8 cellular contexts compared by ENCODE assay signal in genomic region chr12:120247621-120248030, GRCh38. TPM values are rescaled to one million over a fixed set of nuclear protein-coding genes. Genes with fewer than 3 reads are reported as not detected.
DNase-seq lines count a peak whose midpoint lies in the region; ATAC-seq and TF ChIP-seq lines count a peak whose summit lies in the region.

No MANE protein-coding gene starts in this region.

- H4K20me1 ChIP-seq in hepatocyte (ENCODE audit: insufficient read depth, poor library complexity, severe bottlenecking) = peaks cover 69% of the 10 kb centered on the region

- H3K27ac Mint-ChIP-seq in activated CD4-positive, alpha-beta T cell treated with anti-CD3 and anti-CD28 coated beads, Interleukin-2, amount 10 ng/mL, durations not matched to agents 24 days and 14 days = peak overlapping the region; percentile 28
- no peak overlapping the region for H3K27ac Mint-ChIP-seq in activated T-helper 17 cell treated with anti-CD3 and anti-CD28 coated beads, Interleukin-2, amount 50 U/mL, for 72 hours

- 67% methylated on average over 6 of the region's 6 CpGs for WGBS in hepatocyte (ENCODE audit: low lambda C conversion rate, missing lambda C conversion rate)

- no peaks in the 10 kb centered on the region for H3K9me2 ChIP-seq in hepatocyte (replicated peaks; ENCODE audit: insufficient read depth)

- H3K27me3 ChIP-seq in hepatocyte = no peaks in the 10 kb centered on the region
- no peaks in the 10 kb centered on the region for H3K27me3 ChIP-seq in stomach smooth muscle (ENCODE audit: control insufficient read depth in 1 of 2, insufficient read depth in 2 of 2, low read length in 2 of 2)

- H3K4me3 ChIP-seq in hepatocyte = no peak overlapping the region
- peak overlapping the region in 1 of 2 donors; percentile 17 for H3K4me3 ChIP-seq in stomach smooth muscle (ENCODE audit: low read length in 2 of 2)

- no peaks in the 10 kb centered on the region for H3K27me3 Mint-ChIP-seq in activated CD4-positive, alpha-beta T cell treated with anti-CD3 and anti-CD28 coated beads, Interleukin-2, amount 10 ng/mL, durations not matched to agents 24 days and 14 days
- no peaks in the 10 kb centered on the region for H3K27me3 Mint-ChIP-seq in activated T-helper 17 cell treated with anti-CD3 and anti-CD28 coated beads, Interleukin-2, amount 50 U/mL, for 72 hours

- peak overlapping the region; percentile 20 for H3K4me3 Mint-ChIP-seq in activated CD4-positive, alpha-beta T cell treated with anti-CD3 and anti-CD28 coated beads, Interleukin-2, amount 10 ng/mL, durations not matched to agents 24 days and 14 days
- H3K4me3 Mint-ChIP-seq in activated T-helper 17 cell treated with anti-CD3 and anti-CD28 coated beads, Interleukin-2, amount 50 U/mL, for 72 hours = peak overlapping the region; percentile 81

- H3K4me1 Mint-ChIP-seq in activated CD4-positive, alpha-beta T cell treated with anti-CD3 and anti-CD28 coated beads, Interleukin-2, amount 10 ng/mL, durations not matched to agents 24 days and 14 days = peaks cover 62% of the 10 kb centered on the region
- H3K4me1 Mint-ChIP-seq in activated T-helper 17 cell treated with anti-CD3 and anti-CD28 coated beads, Interleukin-2, amount 50 U/mL, for 72 hours = peaks cover 54% of the 10 kb centered on the region

- H3K4me2 ChIP-seq in hepatocyte = peak overlapping the region; percentile 19

- H3K79me2 ChIP-seq in hepatocyte = peaks cover 95% of the 10 kb centered on the region

- H3K9ac ChIP-seq in stomach smooth muscle (ENCODE audit: low read length in 2 of 2) = peak overlapping the region in 1 of 2 donors; percentile 41

- no peak overlapping the region for H2AFZ ChIP-seq in hepatocyte

- no peaks in the 10 kb centered on the region for H3K9me3 Mint-ChIP-seq in activated CD4-positive, alpha-beta T cell treated with anti-CD3 and anti-CD28 coated beads, Interleukin-2, amount 10 ng/mL, durations not matched to agents 24 days and 14 days
- H3K9me3 Mint-ChIP-seq in activated T-helper 17 cell treated with anti-CD3 and anti-CD28 coated beads, Interleukin-2, amount 50 U/mL, for 72 hours = no peaks in the 10 kb centered on the region

- H3K36me3 Mint-ChIP-seq in activated CD4-positive, alpha-beta T cell treated with anti-CD3 and anti-CD28 coated beads, Interleukin-2, amount 10 ng/mL, durations not matched to agents 24 days and 14 days (ENCODE audit: low read depth) = peaks cover 35% of the 10 kb centered on the region
- peaks cover 22% of the 10 kb centered on the region for H3K36me3 Mint-ChIP-seq in activated T-helper 17 cell treated with anti-CD3 and anti-CD28 coated beads, Interleukin-2, amount 50 U/mL, for 72 hours (ENCODE audit: low read depth)

- no peak for ATAC-seq in activated T-helper 17 cell treated with anti-CD3 and anti-CD28 coated beads, Interleukin-2, amount 50 U/mL, for 72 hours (replicated peaks)
- no peak for ATAC-seq in GM18519 (IDR thresholded peaks at IDR 0.05; ENCODE audit: low FRiP score, unreplicated experiment)

- H3K4me1 ChIP-seq in hepatocyte (ENCODE audit: insufficient read depth) (peaks cover 47% of the 10 kb centered on the region), stomach smooth muscle (ENCODE audit: control insufficient read depth, insufficient read depth, low read length) (peaks cover 42% of the 10 kb centered on the region)

- H3K27ac ChIP-seq in hepatocyte = peak overlapping the region; percentile 66
- H3K27ac ChIP-seq in stomach smooth muscle (ENCODE audit: low read length) = peak overlapping the region; percentile 46

- intact Hi-C loops in activated CD4-positive, alpha-beta T cell treated with anti-CD3 and anti-CD28 coated beads, Interleukin-2, amount 10 ng/mL, durations not matched to agents 24 days and 14 days (cut with micrococcal nuclease) = no loop called here

- no peaks in the 10 kb centered on the region for H3K36me3 ChIP-seq in hepatocyte (replicated peaks; ENCODE audit: insufficient read depth, low read depth)
- no peaks in the 10 kb centered on the region for H3K36me3 ChIP-seq in stomach smooth muscle (ENCODE audit: control insufficient read depth in 2 of 2, insufficient read depth in 2 of 2, low read length in 2 of 2)

- H3K9me3 ChIP-seq in hepatocyte (ENCODE audit: low read depth) (no peaks in the 10 kb centered on the region), stomach smooth muscle (ENCODE audit: control insufficient read depth in 2 of 2, low read length in 2 of 2) (no peaks in the 10 kb centered on the region)

- no peak for DNase-seq in activated CD4-positive, alpha-beta T cell treated with anti-CD3 and anti-CD28 coated beads, Interleukin-2, amount 10 ng/mL, durations not matched to agents 24 days and 14 days
- no peak for DNase-seq in activated CD4-positive, alpha-beta T cell treated with anti-CD3 and anti-CD28 coated beads for 1 hour
- DNase-seq in hepatocyte (ENCODE audit: low spot score) (no peak), LoVo (ENCODE audit: low spot score) (no peak), DMS79 (lab: John Stamatoyannopoulos, UW) (no peak)

- TF ChIP-seq CTCF in hepatocyte (IDR thresholded peaks at IDR 0.05; ENCODE audit: poor library complexity) = no peak

RNA-seq across cellular contexts. Expression of gene PXN, which starts 17.9 kb away (rescaled TPM):
- total RNA-seq in activated CD4-positive, alpha-beta T cell treated with anti-CD3 and anti-CD28 coated beads, Interleukin-2, amount 10 ng/mL, durations not matched to agents 24 days and 14 days = 48.4 and 51.2 TPM in 2 replicates
- 10 to 100 TPM; 44.8 to 65.5 TPM for total RNA-seq in activated T-helper 17 cell treated with anti-CD3 and anti-CD28 coated beads, Interleukin-2, amount 50 U/mL, for 72 hours
- total RNA-seq in hepatocyte = 26.7 and 30.4 TPM in 2 replicates
- polyA plus RNA-seq in hepatocyte = 61.7 and 69.3 TPM in 2 replicates

RNA-seq across cellular contexts. Expression of gene RNU4-2, which starts 44.1 kb away (rescaled TPM):
- total RNA-seq in activated CD4-positive, alpha-beta T cell treated with anti-CD3 and anti-CD28 coated beads, Interleukin-2, amount 10 ng/mL, durations not matched to agents 24 days and 14 days = 5,486 and 6,492 TPM in 2 replicates
- total RNA-seq in activated T-helper 17 cell treated with anti-CD3 and anti-CD28 coated beads, Interleukin-2, amount 50 U/mL, for 72 hours = 1,000 to 10,000 TPM; 2,951 to 6,256 TPM
- total RNA-seq in hepatocyte = under 0.01 TPM in 2 replicates
- polyA plus RNA-seq in hepatocyte = not detected in 2 replicates

RNA-seq across cellular contexts. Expression of gene RNU4-1, which starts 45.4 kb away (rescaled TPM):
- total RNA-seq in activated CD4-positive, alpha-beta T cell treated with anti-CD3 and anti-CD28 coated beads, Interleukin-2, amount 10 ng/mL, durations not matched to agents 24 days and 14 days = 2,196 and 2,563 TPM in 2 replicates
- 1,000 to 10,000 TPM; 2,108 to 2,470 TPM for total RNA-seq in activated T-helper 17 cell treated with anti-CD3 and anti-CD28 coated beads, Interleukin-2, amount 50 U/mL, for 72 hours
- total RNA-seq in hepatocyte = under 0.01 TPM in 2 replicates
- not detected in 2 replicates for polyA plus RNA-seq in hepatocyte

RNA-seq across cellular contexts. Expression of gene RPLP0, which starts 46.7 kb away (rescaled TPM):
- total RNA-seq in activated CD4-positive, alpha-beta T cell treated with anti-CD3 and anti-CD28 coated beads, Interleukin-2, amount 10 ng/mL, durations not matched to agents 24 days and 14 days = 2,659 and 2,699 TPM in 2 replicates
- 1,000 to 10,000 TPM; 3,687 to 4,380 TPM for total RNA-seq in activated T-helper 17 cell treated with anti-CD3 and anti-CD28 coated beads, Interleukin-2, amount 50 U/mL, for 72 hours
- total RNA-seq in hepatocyte = 3,730 and 3,982 TPM in 2 replicates
- 775 and 798 TPM in 2 replicates for polyA plus RNA-seq in hepatocyte

RNA-seq across cellular contexts. Expression of gene GCN1, which starts 53.1 kb away (rescaled TPM):
- 169 and 176 TPM in 2 replicates for total RNA-seq in activated CD4-positive, alpha-beta T cell treated with anti-CD3 and anti-CD28 coated beads, Interleukin-2, amount 10 ng/mL, durations not matched to agents 24 days and 14 days
- 100 to 1,000 TPM in 1 of 2 donors, 10 to 100 TPM in 1; 94.4 to 177 TPM for total RNA-seq in activated T-helper 17 cell treated with anti-CD3 and anti-CD28 coated beads, Interleukin-2, amount 50 U/mL, for 72 hours
- 37.4 and 197 TPM in 2 replicates for total RNA-seq in hepatocyte
- polyA plus RNA-seq in hepatocyte = 27.6 and 28.2 TPM in 2 replicates

Comparison
In these comparisons a context has a peak if more than half of its experiments do, and no peak if none do; other contexts are left out.
1. RNA of gene RNU4-2, which starts 44.1 kb away (total RNA-seq): 2,951 to 6,256 TPM in activated T-helper 17 cell treated with anti-CD3 and anti-CD28 coated beads, Interleukin-2, amount 50 U/mL, for 72 hours and 5,486 to 6,492 TPM in activated CD4-positive, alpha-beta T cell treated with anti-CD3 and anti-CD28 coated beads, Interleukin-2, amount 10 ng/mL, durations not matched to agents 24 days and 14 days; under 0.01 TPM in hepatocyte; every median in the first group is over 1,000 times any median in the second.
2. RNA of gene RNU4-1, which starts 45.4 kb away (total RNA-seq): 2,108 to 2,470 TPM in activated T-helper 17 cell treated with anti-CD3 and anti-CD28 coated beads, Interleukin-2, amount 50 U/mL, for 72 hours and 2,196 to 2,563 TPM in activated CD4-positive, alpha-beta T cell treated with anti-CD3 and anti-CD28 coated beads, Interleukin-2, amount 10 ng/mL, durations not matched to agents 24 days and 14 days; under 0.01 TPM in hepatocyte; every median in the first group is over 1,000 times any median in the second.